In genomic region chr9:33019797-33020196, GRCh38 we compare ENCODE assay signal across 1 cellular context.
TF ChIP-seq lines count a peak whose summit lies in the region.

No MANE protein-coding gene starts in this region.

TF ChIP-seq in GM23338, 12 proteins besides CTCF, POLR2A, EP300 and RAD21 (continued from another document):
- TF ChIP-seq REST (IDR thresholded peaks at IDR 0.05; ENCODE audit: unreplicated experiment) (no peak), JUNB (IDR thresholded peaks at IDR 0.05; ENCODE audit: unreplicated experiment) (no peak), STAT1 (IDR thresholded peaks at IDR 0.05; ENCODE audit: unreplicated experiment) (no peak), ZNF114 (CRISPR knock-in tag; IDR thresholded peaks at IDR 0.05) (no peak)
